In the genomic region with DNA sequence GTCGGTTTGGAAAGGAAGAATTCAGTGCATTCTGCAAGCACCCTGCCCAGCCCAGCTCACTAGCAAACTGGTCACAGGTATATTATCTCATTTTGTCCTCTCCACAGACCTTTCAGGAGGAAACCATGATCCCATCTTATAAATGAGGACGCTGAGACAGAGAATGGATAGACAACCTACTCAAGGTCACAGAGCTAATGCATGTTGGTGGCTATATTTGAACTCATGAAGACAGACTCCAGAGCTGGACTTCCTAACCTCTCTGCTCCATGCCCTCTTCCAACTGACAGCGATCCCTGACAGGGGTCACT, we compare ENCODE assay signal across 21 cellular contexts. TPM values are rescaled to one million over a fixed set of nuclear protein-coding genes. Genes with fewer than 3 reads are reported as not detected.
"Had no signal": no experiment of that assay in that cellular context is flagged by ENCODE, and none has a peak within 500 bp of the region (broad histone marks: within the 10 kb centered on the region; RNA-seq: fewer than 3 reads in every experiment).

No MANE protein-coding gene starts in this region.

- H3K9me3 Mint-ChIP-seq: activated CD4-positive, alpha-beta T cell treated with anti-CD3 and anti-CD28 coated beads, Interleukin-2, amount 10 ng/mL, durations not matched to agents 24 days and 14 days; activated naive CD4-positive, alpha-beta T cell treated with anti-CD3 and anti-CD28 coated beads, Interleukin-2, amount 50 U/mL, for 24 hours; immature natural killer cell had no signal

- H3K4me1 ChIP-seq: breast epithelium, gastroesophageal sphincter, heart right ventricle, left ventricle myocardium inferior, prostate gland, right atrium auricular region, tibial artery had no signal

- H3K36me3 Mint-ChIP-seq: activated naive CD4-positive, alpha-beta T cell treated with anti-CD3 and anti-CD28 coated beads, Interleukin-2, amount 50 U/mL, for 24 hours; immature natural killer cell had no signal

- H3K4me3 ChIP-seq: breast epithelium, gastroesophageal sphincter, heart right ventricle, left ventricle myocardium inferior, prostate gland, right atrium auricular region, tibial artery had no signal

- DNase-seq: activated CD8-positive, alpha-beta memory T cell treated with anti-CD3 and anti-CD28 coated beads, Interleukin-2, amount 50 U/mL, for 4 hours; activated effector memory CD4-positive, alpha-beta T cell treated with Interleukin-2 at 50 U/mL for 16 hours; cortex of kidney; heart right ventricle; immature natural killer cell; kidney glomerular epithelial cell; left ventricle myocardium inferior; stimulated activated naive CD4-positive, alpha-beta T cell treated with Interleukin-2 at 50 U/mL for 16 hours; tibial artery had no signal

- H3K27me3 ChIP-seq: gastroesophageal sphincter, right atrium auricular region had no signal

- H3K36me3 ChIP-seq: breast epithelium, gastroesophageal sphincter, heart right ventricle, left ventricle myocardium inferior, prostate gland, right atrium auricular region, tibial artery had no signal

- H3K27ac ChIP-seq: breast epithelium, gastroesophageal sphincter, heart right ventricle, left ventricle myocardium inferior, prostate gland, right atrium auricular region, tibial artery had no signal

- H3K27ac Mint-ChIP-seq: activated CD4-positive, alpha-beta T cell treated with anti-CD3 and anti-CD28 coated beads, Interleukin-2, amount 10 ng/mL, durations not matched to agents 24 days and 14 days; activated naive CD4-positive, alpha-beta T cell treated with anti-CD3 and anti-CD28 coated beads, Interleukin-2, amount 50 U/mL, for 24 hours; immature natural killer cell had no signal

- H3K4me1 Mint-ChIP-seq: activated naive CD4-positive, alpha-beta T cell treated with anti-CD3 and anti-CD28 coated beads, Interleukin-2, amount 50 U/mL, for 24 hours; immature natural killer cell had no signal

- H3K9me3 ChIP-seq: breast epithelium, gastroesophageal sphincter, heart right ventricle, left ventricle myocardium inferior, prostate gland, right atrium auricular region, tibial artery had no signal

- ATAC-seq: gastroesophageal sphincter, heart right ventricle had no signal

- H3K4me3 Mint-ChIP-seq: activated CD4-positive, alpha-beta T cell treated with anti-CD3 and anti-CD28 coated beads, Interleukin-2, amount 10 ng/mL, durations not matched to agents 24 days and 14 days; activated naive CD4-positive, alpha-beta T cell treated with anti-CD3 and anti-CD28 coated beads, Interleukin-2, amount 50 U/mL, for 24 hours; immature natural killer cell had no signal

RNA-seq across cellular contexts. Expression of a gene that starts 29.5 kb away (rescaled TPM):
- total RNA-seq: activated CD4-positive, alpha-beta T cell treated with anti-CD3 and anti-CD28 coated beads, Interleukin-2, amount 10 ng/mL, durations not matched to agents 24 days and 14 days; astrocyte; heart right ventricle; left ventricle myocardium inferior; myocyte; osteocyte; right atrium auricular region; skeletal muscle tissue; subcutaneous adipose tissue had no signal
- polyA plus RNA-seq: immature natural killer cell had no signal

RNA-seq across cellular contexts. Expression of a gene that starts 35.9 kb away (rescaled TPM):
- total RNA-seq: activated CD4-positive, alpha-beta T cell treated with anti-CD3 and anti-CD28 coated beads, Interleukin-2, amount 10 ng/mL, durations not matched to agents 24 days and 14 days; astrocyte; breast epithelium; gastroesophageal sphincter; heart right ventricle; left ventricle myocardium inferior; osteocyte; prostate gland; right atrium auricular region; skeletal muscle tissue; subcutaneous adipose tissue had no signal
- polyA plus RNA-seq: adipose tissue, heart right ventricle, immature natural killer cell had no signal
